Comparison of ENCODE assay signal across 8 cellular contexts in genomic region chr19:703651-704446, GRCh38. TPM values are rescaled to one million over a fixed set of nuclear protein-coding genes. Genes with fewer than 3 reads are reported as not detected.
A peak's percentile ranks its signal among the peaks of the same experiment; 100 is the strongest.
DNase-seq lines count a peak whose midpoint lies in the region; ATAC-seq lines count a peak whose summit lies in the region.

No MANE protein-coding gene starts in this region.

- peak overlapping the region; percentile 8 for H3K27ac ChIP-seq in right cardiac atrium (ENCODE audit: low read length)

- intact Hi-C loops in right cardiac atrium (cut with DNase I): no loop called here

- no peaks in the 10 kb centered on the region for H3K9me3 ChIP-seq in right cardiac atrium (ENCODE audit: control insufficient read depth, low read length)

- WGBS in right cardiac atrium: 5% methylated on average over 50 of the region's 50 CpGs

- DNase-seq in NCI-H345 (lab: John Stamatoyannopoulos, UW) (peak; percentile 59), NCI-H345 treated with DMSO at 0.1 percent for 48 hours (lab: John Stamatoyannopoulos, UW; ENCODE audit: unreplicated experiment) (no peak), SKM-1 treated with dmso at 0.1 percent for 144 hours (lab: John Stamatoyannopoulos, UW; ENCODE audit: unreplicated experiment) (peak; percentile 96), right cardiac atrium (peak; percentile 91 to 97 (median 95)), A172 (ENCODE audit: low spot score) (no peak)
- peak; percentile 57 for DNase-seq in activated naive CD4-positive, alpha-beta T cell treated with anti-CD3 and anti-CD28 coated beads, Interleukin-2, amount 50 U/mL, for 16 hours
- DNase-seq in stimulated activated CD4-positive, alpha-beta T cell treated with anti-CD3 and anti-CD28 coated beads, Interleukin-15, amount 100 ng/mL, for 48 hours (ENCODE audit: low read depth in 2 of 2): peak; percentile 63 to 79

- peak; percentile 91 to 92 for ATAC-seq in right cardiac atrium
- no peak for ATAC-seq in HG02571 (IDR thresholded peaks at IDR 0.05; ENCODE audit: unreplicated experiment)

- no peaks in the 10 kb centered on the region for H3K27me3 ChIP-seq in right cardiac atrium (ENCODE audit: control insufficient read depth, insufficient read depth)

- H3K4me3 ChIP-seq in right cardiac atrium (ENCODE audit: low read length): peak overlapping the region; percentile 19

- H3K4me1 ChIP-seq in right cardiac atrium (ENCODE audit: control insufficient read depth, insufficient read depth, low read length): peaks cover 2% of the 10 kb centered on the region

RNA-seq across cellular contexts. Expression of gene PALM, which starts 4.9 kb away (rescaled TPM):
- 10 to 100 TPM; 34.9 to 84.9 (median 46.9) TPM for total RNA-seq in right cardiac atrium
- 30.3 TPM for polyA plus RNA-seq in right cardiac atrium
- 42.9 and 47.9 TPM in 2 replicates for total RNA-seq in A172 (2014; rRNA removed; shearing (Covaris generic))

RNA-seq across cellular contexts. Expression of gene PRSS57, which starts 8.6 kb away (rescaled TPM):
- not detected for total RNA-seq in right cardiac atrium
- polyA plus RNA-seq in right cardiac atrium: not detected
- not detected in 2 replicates for total RNA-seq in A172 (2014; rRNA removed; shearing (Covaris generic))

RNA-seq across cellular contexts. Expression of gene FSTL3, which starts 27.7 kb away (rescaled TPM):
- total RNA-seq in right cardiac atrium: 100 to 1,000 TPM in 1 of 4 donors, 10 to 100 TPM in 3; 47.1 to 110 (median 61.9) TPM
- 64.1 TPM for polyA plus RNA-seq in right cardiac atrium
- 267 and 269 TPM in 2 replicates for total RNA-seq in A172 (2014; rRNA removed; shearing (Covaris generic))

RNA-seq across cellular contexts. Expression of gene RNF126, which starts 40.8 kb away (rescaled TPM):
- 10 to 100 TPM; 21.7 to 37.6 (median 28.0) TPM for total RNA-seq in right cardiac atrium
- polyA plus RNA-seq in right cardiac atrium: 24.5 TPM
- total RNA-seq in A172 (2014; rRNA removed; shearing (Covaris generic)): 40.9 and 62.4 TPM in 2 replicates

RNA-seq across cellular contexts. Expression of gene MISP, which starts 47.1 kb away (rescaled TPM):
- under 1 TPM in 1 of 4 donors, not detected in 3; 0.22 TPM for total RNA-seq in right cardiac atrium
- polyA plus RNA-seq in right cardiac atrium: 0.02 TPM
- total RNA-seq in A172 (2014; rRNA removed; shearing (Covaris generic)): 58.6 and 86.2 TPM in 2 replicates

Comparison
In these comparisons a context has a peak if more than half of its experiments do, and no peak if none do; other contexts are left out.
1. DNase-seq: peak in NCI-H345 (single experiment), SKM-1 treated with dmso at 0.1 percent for 144 hours (single experiment), activated naive CD4-positive, alpha-beta T cell treated with anti-CD3 and anti-CD28 coated beads, Interleukin-2, amount 50 U/mL, for 16 hours (single experiment), right cardiac atrium (3 of 3) and stimulated activated CD4-positive, alpha-beta T cell treated with anti-CD3 and anti-CD28 coated beads, Interleukin-15, amount 100 ng/mL, for 48 hours (2 of 2); none in NCI-H345 treated with DMSO at 0.1 percent for 48 hours (single experiment) and A172 (single experiment).